Comparison of ENCODE assay signal across 8 cellular contexts in the genomic region with DNA sequence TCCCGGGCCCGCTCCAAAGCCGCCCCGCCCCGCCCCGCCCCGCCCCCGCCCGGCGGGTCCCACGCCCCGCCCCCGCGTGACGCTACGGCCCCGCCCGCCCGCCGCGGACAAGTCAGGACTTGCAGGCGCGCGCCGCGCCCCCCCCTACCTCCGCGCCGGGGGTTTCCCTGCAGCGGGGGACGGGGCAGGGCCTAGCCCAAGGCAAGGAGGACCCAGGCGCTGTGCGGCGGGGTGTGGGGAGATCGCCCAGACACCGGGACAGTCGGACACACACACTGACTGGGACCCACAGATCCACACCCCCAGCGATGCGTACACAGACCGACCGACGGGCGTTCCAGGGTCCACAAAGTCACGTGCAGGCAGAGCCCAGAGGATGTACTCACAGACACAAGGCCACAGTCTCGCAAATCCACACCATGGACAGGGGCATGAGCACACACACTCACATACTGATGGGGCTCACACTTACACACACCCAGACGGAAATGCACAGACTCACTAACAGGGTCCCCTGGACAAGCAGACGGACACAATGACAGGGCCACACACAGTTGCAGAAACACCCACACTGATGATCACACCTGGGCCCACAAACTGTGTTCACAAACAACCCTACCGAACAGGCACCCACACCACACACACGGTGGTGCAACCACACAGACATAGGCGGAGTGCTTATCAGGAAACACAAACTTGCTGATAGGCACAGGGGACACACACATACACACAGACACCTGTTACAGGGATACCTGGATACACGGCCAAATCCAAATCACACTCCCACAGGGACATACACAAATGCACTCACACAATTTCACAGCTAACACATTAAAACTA. TPM values are rescaled to one million over a fixed set of nuclear protein-coding genes. Genes with fewer than 3 reads are reported as not detected.
DNase-seq lines count a peak whose midpoint lies in the region; ATAC-seq lines count a peak whose summit lies in the region.

No MANE protein-coding gene starts in this region.

- H2BK15ac ChIP-seq in mesendoderm (replicated peaks; ENCODE audit: low read depth) = no peak overlapping the region

- H3K18ac ChIP-seq in mesendoderm (ENCODE audit: low read length) = peak overlapping the region; percentile 3

- peak overlapping the region; percentile 46 for H3K27ac ChIP-seq in mesendoderm (ENCODE audit: low read depth, low read length)

- no peak overlapping the region for H4K8ac ChIP-seq in mesendoderm (ENCODE audit: low read depth, low read length)

- no peaks in the 10 kb centered on the region for H3K4me1 ChIP-seq in endocrine pancreas (ENCODE audit: control insufficient read depth, insufficient read depth, low read length)
- peaks cover 8% of the 10 kb centered on the region for H3K4me1 ChIP-seq in mesendoderm (ENCODE audit: control insufficient read depth, low read depth, low read length)

- H3K27me3 ChIP-seq in endocrine pancreas (ENCODE audit: control insufficient read depth, insufficient read depth, low read length) (no peaks in the 10 kb centered on the region), mesendoderm (ENCODE audit: insufficient read depth, low read length, poor library complexity) (no peaks in the 10 kb centered on the region)

- peaks cover 10% of the 10 kb centered on the region for H3K79me1 ChIP-seq in mesendoderm (ENCODE audit: low read length)

- no peak overlapping the region for H3K4me3 ChIP-seq in endocrine pancreas (ENCODE audit: control insufficient read depth, insufficient read depth, low read length)
- H3K4me3 ChIP-seq in mesendoderm (ENCODE audit: low read length) = no peak overlapping the region

- H3K4ac ChIP-seq in mesendoderm (ENCODE audit: low read depth, low read length) = peak overlapping the region; percentile 8

- peak overlapping the region; percentile 33 for H3K4me2 ChIP-seq in mesendoderm (ENCODE audit: low read length)

- H2BK5ac ChIP-seq in mesendoderm (ENCODE audit: low read length) = peak overlapping the region; percentile 79

- H3K9ac ChIP-seq in endocrine pancreas (ENCODE audit: control insufficient read depth, insufficient read depth, low read length) = peak overlapping the region; percentile 63
- H3K9ac ChIP-seq in mesendoderm (ENCODE audit: low read length) = peak overlapping the region; percentile 63

- no CpG with 5 or more reads among the region's 51 CpGs for WGBS in mesendoderm (ENCODE audit: extremely low coverage, insufficient coverage, low lambda C conversion rate)

- H3K23ac ChIP-seq in mesendoderm (ENCODE audit: low read length) = no peak overlapping the region

- ATAC-seq in HG02588 (IDR thresholded peaks at IDR 0.05; ENCODE audit: unreplicated experiment) = peak; percentile 36
- ATAC-seq in GM19395 (IDR thresholded peaks at IDR 0.05; ENCODE audit: unreplicated experiment) = no peak

- H3K56ac ChIP-seq in mesendoderm (ENCODE audit: low read length) = peak overlapping the region; percentile 88

- no peak overlapping the region for H2BK120ac ChIP-seq in mesendoderm (ENCODE audit: low read depth, low read length)

- no peak overlapping the region for H4K5ac ChIP-seq in mesendoderm (ENCODE audit: low read length)

- H2AK5ac ChIP-seq in mesendoderm (ENCODE audit: low read length) = peak overlapping the region; percentile 7

- DNase-seq in GF-D8 (lab: John Stamatoyannopoulos, UW) (peak; percentile 56), NCI-H82 (lab: John Stamatoyannopoulos, UW) (peak; percentile 80), mesendoderm (peak; percentile 74)
- peak in 2 of 3 experiments; percentile 73 to 78 for DNase-seq in activated CD8-positive, alpha-beta memory T cell treated with anti-CD3 and anti-CD28 coated beads for 48 hours (ENCODE audit: low read depth in 2 of 3, low spot score in 2 of 3)
- DNase-seq in stimulated activated CD8-positive, alpha-beta memory T cell treated with anti-CD3 and anti-CD28 coated beads, Interleukin-12 subunit alpha, Interleukin-12 subunit beta, amount 100 ng/mL, for 4 hours (ENCODE audit: low read depth) = peak; percentile 89

- H3K79me2 ChIP-seq in mesendoderm (ENCODE audit: control insufficient read depth, insufficient read depth, low read length) = peaks cover 11% of the 10 kb centered on the region

- H3K36me3 ChIP-seq in endocrine pancreas (ENCODE audit: control insufficient read depth, insufficient read depth, low read length) (no peaks in the 10 kb centered on the region), mesendoderm (ENCODE audit: control insufficient read depth, insufficient read depth, low read length) (no peaks in the 10 kb centered on the region)

- no peaks in the 10 kb centered on the region for H3K9me3 ChIP-seq in endocrine pancreas (ENCODE audit: control insufficient read depth, low read length)

RNA-seq across cellular contexts. Expression of a gene that starts 0.4 kb away (rescaled TPM):
- polyA plus RNA-seq in mesendoderm (2013, experiment 1 of 2) = 5.3 TPM
- polyA plus RNA-seq in mesendoderm (2013, experiment 2 of 2) = 4.7 TPM

RNA-seq across cellular contexts. Expression of a gene that starts 24.9 kb away (rescaled TPM):
- polyA plus RNA-seq in mesendoderm (2013, experiment 1 of 2) = 15.0 TPM
- 14.2 TPM for polyA plus RNA-seq in mesendoderm (2013, experiment 2 of 2)

RNA-seq across cellular contexts. Expression of a gene that starts 43.2 kb away (rescaled TPM):
- polyA plus RNA-seq in mesendoderm (2013, experiment 1 of 2) = 2.9 TPM
- 2.8 TPM for polyA plus RNA-seq in mesendoderm (2013, experiment 2 of 2)
